In the genomic region with DNA sequence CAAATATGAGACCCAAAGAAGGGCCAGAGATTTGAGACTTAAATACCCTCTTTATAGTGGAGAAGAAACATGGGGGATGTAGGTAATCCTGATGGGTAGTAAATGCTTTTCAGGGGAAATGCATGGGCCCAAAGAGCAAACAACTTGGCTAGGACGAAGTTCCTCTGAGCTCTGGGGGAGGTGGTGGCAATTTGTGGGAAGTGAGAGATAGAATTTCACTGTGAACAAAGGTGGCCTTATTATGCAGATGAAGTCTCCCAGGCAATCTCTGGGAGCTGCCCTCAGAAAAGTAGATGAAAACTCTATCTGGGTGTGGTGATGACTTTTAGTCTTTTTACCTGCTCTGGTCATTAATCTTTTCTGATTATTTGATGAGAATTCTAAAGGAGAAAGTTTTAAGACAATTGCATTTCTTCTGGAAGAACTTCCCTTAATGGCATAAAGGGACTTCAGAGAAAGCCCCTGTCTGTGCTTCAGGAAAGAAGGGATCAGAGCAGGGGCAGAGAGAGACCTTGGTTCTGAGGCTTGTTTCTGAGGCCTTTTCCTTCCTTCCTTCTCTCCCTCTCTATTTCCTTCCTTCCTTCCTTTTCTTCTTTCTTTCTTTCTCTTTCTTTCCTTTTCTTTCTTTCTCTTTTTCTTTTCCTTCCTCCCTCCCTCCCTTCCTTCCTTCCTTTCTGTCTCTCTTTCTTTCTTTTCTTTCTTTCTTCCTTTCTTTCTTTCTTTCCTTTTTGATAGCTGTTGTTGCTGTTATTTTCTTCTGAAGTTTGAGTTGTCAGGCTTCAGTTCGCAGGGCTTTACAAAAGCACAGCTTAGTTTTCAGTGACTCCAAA, we compare ENCODE assay signal across 1 cellular context.
TF ChIP-seq lines count a peak whose summit lies in the region.

No MANE protein-coding gene starts in this region.

TF ChIP-seq in K562, 482 proteins besides CTCF, POLR2A, EP300 and RAD21 (continued from another document):
- no peak for TF ChIP-seq ATF3 (IDR thresholded peaks at IDR 0.05)
- TF ChIP-seq ATF3 (CRISPR knock-in tag; conservative IDR thresholded peaks at IDR 0.05): no peak
- TF ChIP-seq KAT7 (CRISPR knock-in tag; IDR thresholded peaks at IDR 0.05; ENCODE audit: borderline replicate concordance): no peak
